8 cellular contexts compared by ENCODE assay signal in genomic region chr1:15618685-15619525, GRCh38. TPM values are rescaled to one million over a fixed set of nuclear protein-coding genes. Genes with fewer than 3 reads are reported as not detected.
DNase-seq lines count a peak whose midpoint lies in the region; ATAC-seq, FAIRE-seq and TF ChIP-seq lines count a peak whose summit lies in the region.

No MANE protein-coding gene starts in this region.

- in situ Hi-C loops in astrocyte of the spinal cord (cut with HindIII; ENCODE audit: low sequenced_read_pairs), result no loop called here

- TF ChIP-seq CTCF in AG09309 (IDR thresholded peaks at IDR 0.05; ENCODE audit: control insufficient read depth, insufficient read depth, low read depth, low read length, missing control alignments), result no peak
- TF ChIP-seq CTCF in astrocyte of the spinal cord (IDR thresholded peaks at IDR 0.05; ENCODE audit: low read depth, low read length), result no peak
- peak in 1 of 4 donors; percentile 5 for TF ChIP-seq CTCF in right lobe of liver (IDR thresholded peaks at IDR 0.05)
- no peak for TF ChIP-seq CTCF in upper lobe of right lung (IDR thresholded peaks at IDR 0.05)

- peaks cover 14% of the 10 kb centered on the region; the same call in 1 of the 2 replicates for H3K4me1 ChIP-seq in HUES64 (ENCODE audit: insufficient read depth, low read length)
- H3K4me1 ChIP-seq in right lobe of liver, result peaks cover 0 to 59% (median 21%) of the 10 kb centered on the region in 4 donors
- H3K4me1 ChIP-seq in upper lobe of right lung, result peaks cover 63% of the 10 kb centered on the region

- H3K27me3 ChIP-seq in HUES64 (ENCODE audit: insufficient read depth, low read length) (no peaks in the 10 kb centered on the region), right lobe of liver (no peaks in the 10 kb centered on the region), upper lobe of right lung (no peaks in the 10 kb centered on the region)

- H3K9me3 ChIP-seq in HUES64 (ENCODE audit: insufficient read depth, low read depth, low read length) (no peaks in the 10 kb centered on the region), right lobe of liver (no peaks in the 10 kb centered on the region), upper lobe of right lung (no peaks in the 10 kb centered on the region)

- intact Hi-C loops in right lobe of liver (cut with DNase I), result no loop called here
- intact Hi-C loops in upper lobe of right lung (cut with DNase I), result no loop called here

- DNase-seq in AG09309 (ENCODE audit: low read depth), result peak; percentile 74
- peak; percentile 37 for DNase-seq in astrocyte of the spinal cord (ENCODE audit: low read depth, low spot score)
- no peak for DNase-seq in right lobe of liver
- DNase-seq in upper lobe of right lung, result no peak
- DNase-seq in GM12891 (ENCODE audit: insufficient read length, low spot score), result no peak
- DNase-seq in amygdala (lab: John Stamatoyannopoulos, UW), result no peak

- H3K27ac ChIP-seq in HUES64 (ENCODE audit: low read depth, low read length) (no peak overlapping the region; the same call in 1 of the 2 replicates), right lobe of liver (peak overlapping the region; percentile 86 to 96 (median 95)), upper lobe of right lung (peak overlapping the region; percentile 96)

- H3K4me3 ChIP-seq in AG09309 (ENCODE audit: control insufficient read depth, low read depth, low read length), result peak overlapping the region; percentile 100
- peak overlapping the region; percentile 92 for H3K4me3 ChIP-seq in HUES64 (ENCODE audit: low read length)
- peak overlapping the region; percentile 97 for H3K4me3 ChIP-seq in astrocyte of the spinal cord (ENCODE audit: low read depth, low read length)
- peak overlapping the region; percentile 95 to 100 (median 99) for H3K4me3 ChIP-seq in right lobe of liver
- H3K4me3 ChIP-seq in upper lobe of right lung, result peak overlapping the region; percentile 94

- peaks cover 9% of the 10 kb centered on the region for H3K36me3 ChIP-seq in HUES64 (ENCODE audit: insufficient read depth, low read length)
- H3K36me3 ChIP-seq in right lobe of liver, result no peaks in the 10 kb centered on the region
- H3K36me3 ChIP-seq in upper lobe of right lung, result no peaks in the 10 kb centered on the region

- 94% methylated on average over 26 of the region's 26 CpGs for WGBS in HUES64
- WGBS in right lobe of liver (ENCODE audit: insufficient coverage, low coverage, low lambda C conversion rate, missing lambda C conversion rate), result 20% methylated on average over 23 of the region's 26 CpGs

- FAIRE-seq in GM12891 (lab: Jason Lieb, UNC), result no peak

- ATAC-seq in right lobe of liver, result peak; percentile 41 to 62 (median 46)
- ATAC-seq in upper lobe of right lung, result no peak
- ATAC-seq in GM19452 (IDR thresholded peaks at IDR 0.05; ENCODE audit: unreplicated experiment), result no peak

- peak overlapping the region; percentile 94; the same call in 1 of the 2 replicates for H3K9ac ChIP-seq in HUES64 (ENCODE audit: low read depth, low read length)

- TF ChIP-seq POLR2A in right lobe of liver (IDR thresholded peaks at IDR 0.05), result peak; percentile 62
- no peak for TF ChIP-seq POLR2A in GM12891 (IDR thresholded peaks at IDR 0.05; ENCODE audit: low read depth, low read length)

TF ChIP-seq in GM12891, 5 proteins besides CTCF, POLR2A, EP300 and RAD21:
- TF ChIP-seq POU2F2 (IDR thresholded peaks at IDR 0.05; ENCODE audit: low read depth, low read length) (no peak), TAF1 (IDR thresholded peaks at IDR 0.05; ENCODE audit: low read depth, low read length) (no peak), PAX5 (IDR thresholded peaks at IDR 0.05; ENCODE audit: insufficient read depth, low read length, severe bottlenecking) (no peak), SPI1 (IDR thresholded peaks at IDR 0.05; ENCODE audit: low read depth, low read length) (no peak), POLR2AphosphoS5 (IDR thresholded peaks at IDR 0.05; ENCODE audit: low read depth, low read length) (no peak)

RNA-seq across cellular contexts. Expression of gene DDI2, which starts 1.6 kb away (rescaled TPM):
- 14.6 TPM for polyA plus RNA-seq in HUES64 (2013, experiment 1 of 2)
- polyA plus RNA-seq in HUES64 (2013, experiment 2 of 2), result 14.7 TPM
- total RNA-seq in right lobe of liver (10 to 100 TPM; 24.9 to 70.0 (median 42.9) TPM), upper lobe of right lung (40.9 TPM)
- 4.7 TPM for polyA plus RNA-seq in GM12891 (2012; ENCODE audit: low read depth, missing spikeins)

RNA-seq across cellular contexts. Expression of gene AGMAT, which starts 34.1 kb away (rescaled TPM):
- polyA plus RNA-seq in HUES64 (2013, experiment 1 of 2), result 3.4 TPM
- polyA plus RNA-seq in HUES64 (2013, experiment 2 of 2), result 2.7 TPM
- total RNA-seq in right lobe of liver (10 to 100 TPM; 49.4 to 79.9 (median 66.1) TPM), upper lobe of right lung (not detected)
- polyA plus RNA-seq in GM12891 (2012; ENCODE audit: low read depth, missing spikeins), result 4.5 TPM

Comparison
In these comparisons a context has a peak if more than half of its experiments do, and no peak if none do; other contexts are left out.
1. DNase-seq: peak in AG09309 (single experiment) and astrocyte of the spinal cord (single experiment); none in right lobe of liver (0 of 3), upper lobe of right lung (single experiment), GM12891 (single experiment) and amygdala (0 of 56).
2. ATAC-seq: peak in right lobe of liver (4 of 4); none in upper lobe of right lung (single experiment) and GM19452 (single experiment).
3. RNA of gene AGMAT, which starts 34.1 kb away (total RNA-seq): 49.4 to 79.9 TPM in right lobe of liver; not detected in upper lobe of right lung (single experiment); every median in the first group is over 10 times any median in the second.
4. Peak in every context shown above with its lines, with median percentiles within 50 percentile points of each other: H3K4me3 ChIP-seq.